In genomic region chrX:1451676-1452496, GRCh38 we compare ENCODE assay signal across 8 cellular contexts. TPM values are rescaled to one million over a fixed set of nuclear protein-coding genes. Genes with fewer than 3 reads are reported as not detected.
DNase-seq lines count a peak whose midpoint lies in the region; ATAC-seq and TF ChIP-seq lines count a peak whose summit lies in the region.

No MANE protein-coding gene starts in this region.

- H3K9me3 ChIP-seq in BE2C (no peaks in the 10 kb centered on the region), OCI-LY7 (ENCODE audit: low read length) (peaks cover 14% of the 10 kb centered on the region)

- no peak for ATAC-seq in effector memory CD8-positive, alpha-beta T cell (replicated peaks)
- no peak for ATAC-seq in natural killer cell
- ATAC-seq in GM18870 (IDR thresholded peaks at IDR 0.05; ENCODE audit: unreplicated experiment), result no peak

- H2AFZ ChIP-seq in OCI-LY7 (ENCODE audit: low read length), result no peak overlapping the region

- BruUV-seq in OCI-LY7 (replicated peaks; lab: Mats Ljungman, UMichigan), result no TSS peak

- H3K36me3 ChIP-seq in BE2C (no peaks in the 10 kb centered on the region), OCI-LY7 (ENCODE audit: insufficient read depth, low read length) (peaks cover 30% of the 10 kb centered on the region)

- peaks cover 44% of the 10 kb centered on the region for H3K36me3 Mint-ChIP-seq in effector memory CD8-positive, alpha-beta T cell (ENCODE audit: insufficient read depth)
- H3K36me3 Mint-ChIP-seq in natural killer cell, result peaks cover 7% of the 10 kb centered on the region

- peak overlapping the region in 1 of 2 donors; percentile 82 for H3K27ac Mint-ChIP-seq in effector memory CD8-positive, alpha-beta T cell
- H3K27ac Mint-ChIP-seq in natural killer cell, result peak overlapping the region in 1 of 2 donors; percentile 92

- H3K9me3 Mint-ChIP-seq in effector memory CD8-positive, alpha-beta T cell, result peaks cover 9 to 21% of the 10 kb centered on the region in 2 donors
- peaks cover 7 to 10% of the 10 kb centered on the region in 2 donors for H3K9me3 Mint-ChIP-seq in natural killer cell

- POLR2A ChIA-PET in OCI-LY7 (lab: Charles Lee), result no interaction called here

- no peaks in the 10 kb centered on the region for H3K27me3 Mint-ChIP-seq in effector memory CD8-positive, alpha-beta T cell
- H3K27me3 Mint-ChIP-seq in natural killer cell (ENCODE audit: low read depth in 2 of 2), result no peaks in the 10 kb centered on the region

- DNase-seq in BE2C, result no peak
- DNase-seq in OCI-LY7 (ENCODE audit: low spot score), result no peak
- DNase-seq in effector memory CD8-positive, alpha-beta T cell, result peak in 2 of 3 experiments; percentile 7 to 30
- no peak for DNase-seq in natural killer cell
- DNase-seq in NCI-H2171 treated with DMSO at 0.1 percent for 48 hours (lab: John Stamatoyannopoulos, UW), result no peak
- no peak for DNase-seq in kidney tubule cell (ENCODE audit: low spot score)
- no peak for DNase-seq in NCI-H446 treated with DMSO at 0.1 percent for 48 hours (lab: John Stamatoyannopoulos, UW)

- intact Hi-C loops in OCI-LY7 (cut with micrococcal nuclease; ENCODE audit: unreplicated experiment), result loop anchor here (2.0 to 10.0 kb wide), 5 partner anchors 40 to 1177 kb away; partner anchors contain the start of gene SLC25A6
- intact Hi-C loops in natural killer cell (cut with micrococcal nuclease), result loop anchor here (2.0 kb wide), 2 partner anchors 141 to 1157 kb away; no protein-coding TSS in a partner anchor

- H3K4me1 ChIP-seq in BE2C (no peaks in the 10 kb centered on the region), OCI-LY7 (ENCODE audit: insufficient read depth, low read length, poor library complexity, severe bottlenecking) (peaks cover 33% of the 10 kb centered on the region)

- H4K20me1 ChIP-seq in OCI-LY7 (ENCODE audit: insufficient read depth, low read length), result no peaks in the 10 kb centered on the region

- H3K4me3 ChIP-seq in BE2C (ENCODE audit: low read depth, low read length), result peak overlapping the region; percentile 65
- H3K4me3 ChIP-seq in OCI-LY7 (ENCODE audit: low read depth, low read length, poor library complexity, severe bottlenecking), result peak overlapping the region; percentile 96

- H3K9me2 ChIP-seq in OCI-LY7 (ENCODE audit: insufficient read depth, low read length), result no peaks in the 10 kb centered on the region

- peaks cover 29 to 45% of the 10 kb centered on the region in 2 donors for H3K4me1 Mint-ChIP-seq in effector memory CD8-positive, alpha-beta T cell (ENCODE audit: low read depth in 2 of 2)
- H3K4me1 Mint-ChIP-seq in natural killer cell, result peaks cover 25 to 67% of the 10 kb centered on the region in 2 donors

- H3K27me3 ChIP-seq in BE2C, result no peaks in the 10 kb centered on the region

- TF ChIP-seq CTCF in BE2C (IDR thresholded peaks at IDR 0.05; ENCODE audit: low read depth, low read length), result no peak
- peak; percentile 35; the same call in 1 of the 2 replicates for TF ChIP-seq CTCF in OCI-LY7 (conservative IDR thresholded peaks at IDR 0.05; ENCODE audit: low read length)
- no peak for TF ChIP-seq CTCF in natural killer cell (IDR thresholded peaks at IDR 0.05)

- H3K4me2 ChIP-seq in OCI-LY7 (ENCODE audit: low read length), result peak overlapping the region; percentile 76

- H3K27ac ChIP-seq in OCI-LY7 (ENCODE audit: low read depth, low read length, poor library complexity, severe bottlenecking), result peak overlapping the region; percentile 58

- CTCF ChIA-PET in OCI-LY7 (lab: Charles Lee; ENCODE audit: unreplicated experiment), result no interaction called here

- peaks cover 47% of the 10 kb centered on the region for H3K79me2 ChIP-seq in OCI-LY7 (ENCODE audit: insufficient read depth, low read depth, low read length)

- H3K4me3 Mint-ChIP-seq in effector memory CD8-positive, alpha-beta T cell, result peak overlapping the region; percentile 67 to 80
- peak overlapping the region; percentile 85 for H3K4me3 Mint-ChIP-seq in natural killer cell

RNA-seq across cellular contexts. Expression of gene ASMTL, which starts 0.8 kb away (rescaled TPM):
- polyA plus RNA-seq in BE2C (2012; ENCODE audit: insufficient read depth, insufficient read length, low read depth), result 22.0 TPM
- 17.2 and 17.6 TPM in 2 replicates for total RNA-seq in OCI-LY7 (2014; rRNA removed; shearing (Covaris generic))
- total RNA-seq in OCI-LY7 (2022) (32.8 and 37.0 TPM in 2 replicates), natural killer cell (10 to 100 TPM; 58.5 to 80.3 (median 66.1) TPM)

RNA-seq across cellular contexts. Expression of gene SLC25A6, which starts 60.0 kb away (rescaled TPM):
- 1,228 TPM for polyA plus RNA-seq in BE2C (2012; ENCODE audit: insufficient read depth, insufficient read length, low read depth)
- total RNA-seq in OCI-LY7 (2014; rRNA removed; shearing (Covaris generic)), result 196 and 211 TPM in 2 replicates
- total RNA-seq in OCI-LY7 (2022) (444 and 492 TPM in 2 replicates), natural killer cell (100 to 1,000 TPM; 157 to 197 (median 178) TPM)

Comparison
In these comparisons a context has a peak if more than half of its experiments do, and no peak if none do; other contexts are left out.
1. DNase-seq: peak in effector memory CD8-positive, alpha-beta T cell (2 of 3); none in BE2C (single experiment), OCI-LY7 (single experiment), natural killer cell (single experiment), NCI-H2171 treated with DMSO at 0.1 percent for 48 hours (single experiment), kidney tubule cell (single experiment) and NCI-H446 treated with DMSO at 0.1 percent for 48 hours (single experiment).